Comparison of ENCODE assay signal across 9 cellular contexts in genomic region chr6:12363651-12364381, GRCh38.
A peak's percentile ranks its signal among the peaks of the same experiment; 100 is the strongest.
DNase-seq lines count a peak whose midpoint lies in the region; ATAC-seq and TF ChIP-seq lines count a peak whose summit lies in the region.
"Had no signal": no experiment of that assay in that cellular context is flagged by ENCODE, and none has a peak within 500 bp of the region (broad histone marks: within the 10 kb centered on the region; RNA-seq: fewer than 3 reads in every experiment).

No MANE protein-coding gene starts in this region.

- H3K27me3 ChIP-seq in BLaER1 (no peaks in the 10 kb centered on the region), vagina (no peaks in the 10 kb centered on the region)

- H3K27ac ChIP-seq in BLaER1 (peak overlapping the region; percentile 54), vagina (no peak overlapping the region)

- H3K9me3 ChIP-seq in BLaER1 (no peaks in the 10 kb centered on the region), vagina (no peaks in the 10 kb centered on the region)

- no peak for TF ChIP-seq CTCF in GM20000 (IDR thresholded peaks at IDR 0.05; ENCODE audit: extremely low read depth, missing control alignments)
- TF ChIP-seq CTCF in vagina (IDR thresholded peaks at IDR 0.05): no peak

- H3K4me1 ChIP-seq in BLaER1 (peaks cover 40% of the 10 kb centered on the region), vagina (no peaks in the 10 kb centered on the region)

- TF ChIP-seq POLR2A in vagina (IDR thresholded peaks at IDR 0.05): no peak

- intact Hi-C loops in vagina (cut with DNase I): no loop called here

- H3K9ac ChIP-seq in BLaER1: no peak overlapping the region

- DNase-seq in GM20000 (ENCODE audit: low spot score) (peak; percentile 54), SK-N-DZ (ENCODE audit: low spot score) (no peak), EL (no peak), vagina (ENCODE audit: extremely low spot score in 2 of 2) (no peak)
- no peak for DNase-seq in stimulated activated CD4-positive, alpha-beta T cell treated with anti-CD3 and anti-CD28 coated beads, Interleukin-2, amount 100 ng/mL, for 48 hours
- DNase-seq: CD8-positive, alpha-beta memory T cell had no signal

- ATAC-seq in HG03469 (IDR thresholded peaks at IDR 0.05; ENCODE audit: unreplicated experiment): peak; percentile 42
- peak; percentile 25 for ATAC-seq in esophagus mucosa

- H3K4me2 ChIP-seq in BLaER1: peak overlapping the region; percentile 71

- H3K4me3 ChIP-seq in BLaER1 (no peak overlapping the region), vagina (no peak overlapping the region)

- H3K36me3 ChIP-seq in BLaER1: no peaks in the 10 kb centered on the region
- no peaks in the 10 kb centered on the region for H3K36me3 ChIP-seq in vagina

- H4K20me1 ChIP-seq in BLaER1: no peaks in the 10 kb centered on the region
